In the genomic region with DNA sequence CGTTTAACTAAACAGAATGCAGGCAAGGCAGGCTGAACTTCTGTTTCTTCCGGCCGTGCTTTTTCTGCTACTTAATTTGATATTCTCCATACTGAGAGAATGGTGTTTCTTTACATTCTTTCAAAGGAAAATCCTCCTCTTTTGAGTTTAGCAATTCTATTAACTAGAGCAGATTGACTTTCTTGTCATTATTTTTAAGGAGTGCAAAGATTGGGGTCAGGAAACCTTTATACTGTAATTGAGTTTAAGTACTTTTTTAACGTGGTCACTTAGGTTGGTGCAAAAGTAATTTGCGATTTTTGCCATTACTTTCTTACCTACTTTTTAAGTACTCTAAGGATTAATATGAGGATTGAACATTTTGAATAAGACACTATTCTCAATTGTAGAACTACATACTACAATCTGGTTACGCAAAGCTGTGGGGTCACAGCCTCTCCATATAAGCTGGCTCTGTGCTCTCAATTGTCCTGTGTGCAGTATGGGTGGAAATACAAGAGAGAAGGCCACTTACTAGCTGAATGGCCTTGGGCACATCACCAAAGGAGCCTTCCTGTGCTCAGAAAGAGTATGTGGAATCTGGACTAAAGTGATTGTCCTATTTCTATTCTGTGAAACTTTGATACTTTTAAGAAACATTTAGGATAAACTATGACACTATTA, we compare ENCODE assay signal across 15 cellular contexts. TPM values are rescaled to one million over a fixed set of nuclear protein-coding genes. Genes with fewer than 3 reads are reported as not detected.
DNase-seq lines count a peak whose midpoint lies in the region; ATAC-seq and TF ChIP-seq lines count a peak whose summit lies in the region.
"Had no signal": no experiment of that assay in that cellular context is flagged by ENCODE, and none has a peak within 500 bp of the region (broad histone marks: within the 10 kb centered on the region; RNA-seq: fewer than 3 reads in every experiment).

No MANE protein-coding gene starts in this region.

- intact Hi-C loops in CD8-positive, alpha-beta T cell (cut with DNase I, micrococcal nuclease) = no loop called here
- intact Hi-C loops in left lung (cut with DNase I) = no loop called here

- ATAC-seq in CD8-positive, alpha-beta T cell = no peak
- ATAC-seq in left lung = no peak
- no peak for ATAC-seq in GM21737 (IDR thresholded peaks at IDR 0.05; ENCODE audit: unreplicated experiment)
- ATAC-seq: gastrocnemius medialis had no signal

- H3K9me2 ChIP-seq in Karpas-422 (replicated peaks; ENCODE audit: insufficient read depth, low read length) = no peaks in the 10 kb centered on the region

- no peaks in the 10 kb centered on the region for H4K20me1 ChIP-seq in Karpas-422 (ENCODE audit: insufficient read depth, low read depth, low read length)
- H4K20me1 ChIP-seq in neural progenitor cell (ENCODE audit: low read depth) = no peaks in the 10 kb centered on the region

- H3K4me3 ChIP-seq in CD8-positive, alpha-beta T cell (ENCODE audit: low read depth, low read length) = no peak overlapping the region
- H3K4me3 ChIP-seq in Karpas-422 (ENCODE audit: low read length) (no peak overlapping the region), ectodermal cell (ENCODE audit: insufficient read depth, low read depth, low read length) (no peak overlapping the region), neural progenitor cell (peak overlapping the region; percentile 10), left lung (no peak overlapping the region)
- H3K4me3 ChIP-seq: BLaER1 treated with 17β-estradiol and CSF1 and Interleukin-3, amounts not matched to agents 10 nM and 100 nM; gastrocnemius medialis; MG63; stomach had no signal

- no peak for DNase-seq in CD8-positive, alpha-beta T cell
- DNase-seq in Karpas-422 = no peak
- no peak for DNase-seq in neural progenitor cell (ENCODE audit: low spot score)
- no peak for DNase-seq in left lung
- DNase-seq in cerebellar cortex (ENCODE audit: low spot score) = no peak
- DNase-seq: activated CD4-positive, alpha-beta T cell treated with anti-CD3 and anti-CD28 coated beads for 48 hours; caudate nucleus; gastrocnemius medialis; MG63; NCI-H2029 treated with DMSO at 0.1 percent for 48 hours; stomach had no signal

- H3K9ac ChIP-seq in Karpas-422 (ENCODE audit: low read length) (peak overlapping the region; percentile 27; the same call in 1 of the 2 replicates), neural progenitor cell (no peak overlapping the region)
- H3K9ac ChIP-seq: BLaER1 treated with 17β-estradiol and CSF1 and Interleukin-3, amounts not matched to agents 10 nM and 100 nM had no signal

- H3K4me2 ChIP-seq in Karpas-422 (ENCODE audit: low read depth, low read length, poor library complexity, severe bottlenecking) = peak overlapping the region; percentile 82
- H3K4me2 ChIP-seq in neural progenitor cell = peak overlapping the region; percentile 59

- H3K4me3 Mint-ChIP-seq in CD8-positive, alpha-beta T cell = peak overlapping the region; percentile 75
- peak overlapping the region; percentile 31 for H3K4me3 Mint-ChIP-seq in neural progenitor cell

- TF ChIP-seq CTCF in CD8-positive, alpha-beta T cell (IDR thresholded peaks at IDR 0.05) = no peak
- no peak for TF ChIP-seq CTCF in neural progenitor cell (IDR thresholded peaks at IDR 0.05)
- TF ChIP-seq CTCF in left lung (IDR thresholded peaks at IDR 0.05) = no peak

- H3K36me3 Mint-ChIP-seq in CD8-positive, alpha-beta T cell = peaks cover 29% of the 10 kb centered on the region
- H3K36me3 Mint-ChIP-seq in neural progenitor cell = peaks cover 3% of the 10 kb centered on the region

- POLR2A ChIA-PET in CD8-positive, alpha-beta T cell (lab: Charles Lee) = interaction anchor here (1.1 to 3.3 kb wide), 4 partner anchors 8 to 38 kb away, joined by 4 to 11 read pairs (median 8); no protein-coding TSS in a partner anchor

- H3K27ac Mint-ChIP-seq in CD8-positive, alpha-beta T cell = peak overlapping the region; percentile 76
- H3K27ac Mint-ChIP-seq in neural progenitor cell = peak overlapping the region; percentile 77

- no peaks in the 10 kb centered on the region for H3K9me3 Mint-ChIP-seq in CD8-positive, alpha-beta T cell
- H3K9me3 Mint-ChIP-seq in neural progenitor cell = no peaks in the 10 kb centered on the region

- H3K36me3 ChIP-seq in CD8-positive, alpha-beta T cell (ENCODE audit: insufficient read depth, low read length) = no peaks in the 10 kb centered on the region
- H3K36me3 ChIP-seq in Karpas-422 (ENCODE audit: insufficient read depth, low read length) (0 out of 2 replicates have a peak, but pooled peaks cover 9% of the 10 kb centered on the region), ectodermal cell (ENCODE audit: control insufficient read depth, insufficient read depth, low read length) (no peaks in the 10 kb centered on the region), neural progenitor cell (no peaks in the 10 kb centered on the region), left lung (peaks cover 0 to 3% of the 10 kb centered on the region in 2 donors)
- H3K36me3 ChIP-seq: gastrocnemius medialis, MG63 had no signal

- H3K27me3 ChIP-seq in CD8-positive, alpha-beta T cell (ENCODE audit: insufficient read depth, low read length) = no peaks in the 10 kb centered on the region
- no peaks in the 10 kb centered on the region for H3K27me3 ChIP-seq in Karpas-422 (ENCODE audit: low read length)
- H3K27me3 ChIP-seq in ectodermal cell (ENCODE audit: control insufficient read depth, insufficient read depth, low read length, poor library complexity, severe bottlenecking) = no peaks in the 10 kb centered on the region
- H3K27me3 ChIP-seq in neural progenitor cell = no peaks in the 10 kb centered on the region
- no peaks in the 10 kb centered on the region for H3K27me3 ChIP-seq in left lung
- H3K27me3 ChIP-seq: BLaER1 treated with 17β-estradiol and CSF1 and Interleukin-3, amounts not matched to agents 10 nM and 100 nM; gastrocnemius medialis; MG63; stomach had no signal

- no peaks in the 10 kb centered on the region for H3K27me3 Mint-ChIP-seq in CD8-positive, alpha-beta T cell (ENCODE audit: low read depth)
- no peaks in the 10 kb centered on the region for H3K27me3 Mint-ChIP-seq in neural progenitor cell (ENCODE audit: insufficient read depth, low read depth)

- H2AFZ ChIP-seq in Karpas-422 (ENCODE audit: low read length) = no peak overlapping the region
- H2AFZ ChIP-seq in neural progenitor cell (replicated peaks) = no peak overlapping the region

- peaks cover 89% of the 10 kb centered on the region for H3K4me1 Mint-ChIP-seq in CD8-positive, alpha-beta T cell (ENCODE audit: low read depth)
- peaks cover 47% of the 10 kb centered on the region for H3K4me1 Mint-ChIP-seq in neural progenitor cell

- H3K27ac ChIP-seq in CD8-positive, alpha-beta T cell (ENCODE audit: low read depth, low read length) = no peak overlapping the region
- H3K27ac ChIP-seq in Karpas-422 (ENCODE audit: low read length) (peak overlapping the region; percentile 89), ectodermal cell (ENCODE audit: insufficient read depth, low read depth, low read length, poor library complexity, severe bottlenecking) (peak overlapping the region; percentile 65), neural progenitor cell (peak overlapping the region; percentile 88), left lung (no peak overlapping the region)
- H3K27ac ChIP-seq: BLaER1 treated with 17β-estradiol and CSF1 and Interleukin-3, amounts not matched to agents 10 nM and 100 nM; gastrocnemius medialis; RWPE1; stomach had no signal

- H3F3A ChIP-seq in neural progenitor cell (ENCODE audit: low read depth) = peaks cover 25% of the 10 kb centered on the region

- peaks cover 86% of the 10 kb centered on the region for H3K4me1 ChIP-seq in CD8-positive, alpha-beta T cell (ENCODE audit: insufficient read depth, low read length)
- H3K4me1 ChIP-seq in Karpas-422 (ENCODE audit: low read length) (peaks cover 70% of the 10 kb centered on the region), ectodermal cell (ENCODE audit: control insufficient read depth, insufficient read depth, low read length) (peaks cover 12% of the 10 kb centered on the region), neural progenitor cell (peaks cover 48% of the 10 kb centered on the region), left lung (peaks cover 8 to 77% of the 10 kb centered on the region in 2 donors)

- H3K9me3 ChIP-seq in CD8-positive, alpha-beta T cell (ENCODE audit: low read length) = no peaks in the 10 kb centered on the region
- no peaks in the 10 kb centered on the region for H3K9me3 ChIP-seq in Karpas-422 (ENCODE audit: low read length)
- H3K9me3 ChIP-seq in ectodermal cell (ENCODE audit: control insufficient read depth, low read length) = no peaks in the 10 kb centered on the region
- no peaks in the 10 kb centered on the region for H3K9me3 ChIP-seq in neural progenitor cell (ENCODE audit: low read depth)
- H3K9me3 ChIP-seq in left lung = no peaks in the 10 kb centered on the region
- H3K9me3 ChIP-seq: gastrocnemius medialis, MG63, stomach had no signal

- H3K79me2 ChIP-seq in Karpas-422 (ENCODE audit: low read length) (peaks cover 98% of the 10 kb centered on the region), neural progenitor cell (ENCODE audit: low read depth) (peaks cover 27% of the 10 kb centered on the region)

- 77 to 92% methylated on average over 4 to 6 of the region's 6 CpGs for WGBS in ectodermal cell, 2 experiments

- CTCF ChIA-PET in CD8-positive, alpha-beta T cell (lab: Charles Lee) = interaction anchor here (0.9 to 2.1 kb wide), 7 partner anchors 9 to 213 kb away, joined by 3 to 7 read pairs (median 4); no protein-coding TSS in a partner anchor

RNA-seq across cellular contexts. Expression of a gene that starts 16.7 kb away (rescaled TPM):
- total RNA-seq in CD8-positive, alpha-beta T cell = 100 to 1,000 TPM; 231 to 234 TPM
- 68.8 and 90.8 TPM in 2 replicates for total RNA-seq in Karpas-422 (2014; rRNA removed; shearing (Covaris generic); ENCODE audit: low replicate concordance)
- 8.1 TPM for polyA plus RNA-seq in ectodermal cell (2013, experiment 1 of 4)
- polyA plus RNA-seq in ectodermal cell (2013, experiment 2 of 4) = 7.2 TPM
- polyA plus RNA-seq in ectodermal cell (2013, experiment 3 of 4) = 6.7 TPM
- polyA plus RNA-seq in ectodermal cell (2013, experiment 4 of 4) = 6.0 TPM
- total RNA-seq in neural progenitor cell (ENCODE audit: low replicate concordance) = 10.3 and 12.7 TPM in 2 replicates
- total RNA-seq in left lung = 10 to 100 TPM; 27.4 to 40.9 TPM

Comparison
In these comparisons a context has a peak if more than half of its experiments do, and no peak if none do; other contexts are left out.
1. H3K27ac ChIP-seq: peak in Karpas-422 (single experiment), ectodermal cell (single experiment) and neural progenitor cell (single experiment); none in CD8-positive, alpha-beta T cell (single experiment) and left lung (0 of 2).